ENCODE assay signal across 26 cellular contexts in the genomic region with DNA sequence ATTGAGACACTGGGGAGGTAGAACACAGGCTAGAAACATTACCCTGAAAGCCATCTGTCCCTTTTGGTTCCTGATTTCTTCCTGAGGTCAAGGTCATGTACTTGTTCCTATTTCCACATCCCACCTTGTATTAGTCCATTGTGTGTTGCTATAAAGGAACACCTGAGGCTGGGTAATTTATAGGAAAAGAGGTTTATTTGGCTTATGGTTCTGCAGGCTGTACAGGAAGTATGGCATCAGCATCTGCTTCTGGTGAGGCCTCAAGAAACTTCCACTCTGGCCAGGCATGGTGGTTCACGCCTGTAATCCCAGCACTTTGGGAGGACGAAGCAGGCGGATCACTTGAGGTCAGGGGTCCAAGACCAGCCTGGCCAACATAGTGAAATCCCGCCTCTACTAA.
"Had no signal": no experiment of that assay in that cellular context is flagged by ENCODE, and none has a peak within 500 bp of the region (broad histone marks: within the 10 kb centered on the region; RNA-seq: fewer than 3 reads in every experiment).

No MANE protein-coding gene starts in this region.

- ATAC-seq: activated CD8-positive, alpha-beta memory T cell treated with anti-CD3 and anti-CD28 coated beads, Interleukin-2, amount 10 ng/mL, durations not matched to agents 7 days and 5 days; activated CD8-positive, alpha-beta T cell treated with anti-CD3 and anti-CD28 coated beads for 36 hours had no signal

- DNase-seq: activated B cell treated with CpG ODN at 0.5 μM for 24 hours; activated CD4-positive, alpha-beta memory T cell treated with anti-CD3 and anti-CD28 coated beads for 36 hours; activated CD4-positive, alpha-beta T cell treated with anti-CD3 and anti-CD28 coated beads for 4 hours; activated CD4-positive, alpha-beta T cell treated with anti-CD3 and anti-CD28 coated beads, Interleukin-2, amount 10 ng/mL, durations not matched to agents 24 days and 14 days; activated CD4-positive, alpha-beta T cell treated with anti-CD3 and anti-CD28 coated beads, Interleukin-2, amount 50 U/mL, for 1 hour; activated CD4-positive, alpha-beta T cell treated with anti-CD3 and anti-CD28 coated beads, Interleukin-2, amount 50 U/mL, for 4 hours; activated CD4-positive, CD25-positive, alpha-beta regulatory T cell treated with anti-CD3 and anti-CD28 coated beads, Interleukin-2, amount 50 U/mL, for 72 hours; activated CD8-positive, alpha-beta memory T cell treated with anti-CD3 and anti-CD28 coated beads, Interleukin-2, amount 10 ng/mL, durations not matched to agents 7 days and 5 days; activated CD8-positive, alpha-beta memory T cell treated with anti-CD3 and anti-CD28 coated beads, Interleukin-2, amount 50 U/mL, for 48 hours; activated CD8-positive, alpha-beta T cell treated with anti-CD3 and anti-CD28 coated beads for 36 hours; activated effector memory CD4-positive, alpha-beta T cell treated with Interleukin-2 at 50 U/mL for 16 hours; activated gamma-delta T cell; activated naive CD4-positive, alpha-beta T cell treated with anti-CD3 and anti-CD28 coated beads, Interleukin-2, amount 10 ng/mL, durations not matched to agents 7 days and 5 days; activated naive CD4-positive, alpha-beta T cell treated with Interleukin-2 at 50 U/mL for 16 hours; activated naive CD8-positive, alpha-beta T cell treated with anti-CD3 and anti-CD28 coated beads, Interleukin-2, amount 10 ng/mL, durations not matched to agents 7 days and 5 days; activated naive CD8-positive, alpha-beta T cell treated with anti-CD3 and anti-CD28 coated beads, Interleukin-2, amount 50 U/mL, for 24 hours; activated T-cell treated with anti-CD3 and anti-CD28 coated beads, Interleukin-2, amount 50 U/mL, for 24 hours; activated T-cell treated with anti-CD3 and anti-CD28 coated beads, Interleukin-2, amount 50 U/mL, for 48 hours; aorta; central memory CD4-positive, alpha-beta T cell; T-helper 1 cell; T-helper 2 cell; T-helper 9 cell had no signal

- H3K27ac ChIP-seq: VCaP had no signal

- FAIRE-seq: astrocyte, TTC549 had no signal
